3 cellular contexts compared by ENCODE assay signal in the genomic region with DNA sequence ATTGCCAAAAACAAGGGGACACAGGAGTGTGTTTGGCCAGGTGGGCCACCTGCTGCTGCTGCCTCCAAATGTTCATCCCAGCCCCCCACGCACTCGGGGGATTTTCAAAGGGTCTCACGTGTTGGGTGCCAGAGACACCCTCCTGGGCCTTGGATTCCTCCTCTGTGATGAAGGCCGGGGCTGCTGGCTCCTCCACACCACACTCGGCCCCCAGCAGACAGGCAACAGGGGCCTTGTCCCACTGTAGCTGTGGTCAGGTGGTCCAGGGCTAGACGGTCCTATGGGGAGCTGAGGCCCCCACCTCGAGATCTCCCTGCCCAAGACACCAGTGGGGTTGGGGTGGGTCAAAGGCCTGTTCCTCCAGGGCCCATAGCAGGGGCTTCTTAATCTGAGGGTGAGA. TPM values are rescaled to one million over a fixed set of nuclear protein-coding genes. Genes with fewer than 3 reads are reported as not detected.
"Had no signal": no experiment of that assay in that cellular context is flagged by ENCODE, and none has a peak within 500 bp of the region (broad histone marks: within the 10 kb centered on the region; RNA-seq: fewer than 3 reads in every experiment).

No MANE protein-coding gene starts in this region.

RNA-seq across cellular contexts. Expression of gene PRODH, which starts 25.1 kb away (rescaled TPM):
- total RNA-seq: activated CD8-positive, alpha-beta T cell treated with anti-CD3 and anti-CD28 coated beads for 36 hours; LHCN-M2; RPMI7951 had no signal
